ENCODE assay signal across 8 cellular contexts in genomic region chr3:160449660-160450598, GRCh38. TPM values are rescaled to one million over a fixed set of nuclear protein-coding genes. Genes with fewer than 3 reads are reported as not detected.
A peak's percentile ranks its signal among the peaks of the same experiment; 100 is the strongest.
DNase-seq lines count a peak whose midpoint lies in the region; FAIRE-seq and TF ChIP-seq lines count a peak whose summit lies in the region.

Gene TRIM59 (minus strand): TSS chr3:160449786. CDS start chr3:160439183, 10,603 bp downstream.

- in situ Hi-C loops in mammary epithelial cell (cut with MboI; ENCODE audit: low sequenced_read_pairs in 2 of 2), result no loop called here

- peaks cover 21 to 29% of the 10 kb centered on the region in 2 experiments for H3K4me1 Mint-ChIP-seq in H9

- no peak within 1 kb of the TSS for H2BK20ac ChIP-seq in H9 (ENCODE audit: low read depth, low read length, poor library complexity, severe bottlenecking)

- H3K9ac ChIP-seq in ES-I3 (ENCODE audit: low read depth, low read length) (peak within 1 kb of the TSS; percentile 94), H9 (ENCODE audit: extremely low read depth, insufficient read length, low read length) (peak within 1 kb of the TSS; percentile 92), MM.1S (ENCODE audit: low read length) (peak within 1 kb of the TSS; percentile 72), mammary epithelial cell (ENCODE audit: insufficient read depth, low read length) (peak within 1 kb of the TSS; percentile 69)

- H3K4me1 ChIP-seq in ES-I3 (ENCODE audit: insufficient read depth, low read length) (no peaks in the 10 kb centered on the region; the same call in 1 of the 2 replicates), H9 (ENCODE audit: insufficient read depth, low read length) (no peaks in the 10 kb centered on the region), MM.1S (ENCODE audit: low read length) (peaks cover 15% of the 10 kb centered on the region), mammary epithelial cell (ENCODE audit: insufficient read depth, low read length) (peaks cover 8% of the 10 kb centered on the region), small intestine (ENCODE audit: control insufficient read depth in 2 of 2, insufficient read depth in 1 of 2, low read depth in 1 of 2, low read length in 1 of 2) (peaks cover 0 to 6% of the 10 kb centered on the region in 2 donors)

- H3K4me3 ChIP-seq in MM.1S (ENCODE audit: low read length) (peak within 1 kb of the TSS; percentile 86), WI38 (ENCODE audit: low read depth, low read length) (peak within 1 kb of the TSS; percentile 87), mammary epithelial cell (replicated peaks in 1 of 3; ENCODE audit: insufficient read depth in 1 of 3, low read depth in 2 of 3, low read length in 3 of 3) (peak within 1 kb of the TSS; percentile 68 to 82 (median 72)), small intestine (ENCODE audit: low read depth in 1 of 2, low read length in 2 of 2) (peak within 1 kb of the TSS; percentile 75 to 83)

- peaks cover 19 to 33% (median 20%) of the 10 kb centered on the region in 3 experiments for H3K36me3 Mint-ChIP-seq in H9 (ENCODE audit: insufficient read depth in 1 of 3, low read depth in 3 of 3)

- H3K79me2 ChIP-seq in H9 (ENCODE audit: insufficient read depth, low read length), result peaks cover 24% of the 10 kb centered on the region; the same call in 1 of the 2 replicates
- peaks cover 43% of the 10 kb centered on the region for H3K79me2 ChIP-seq in MM.1S (ENCODE audit: low read length)
- H3K79me2 ChIP-seq in mammary epithelial cell (ENCODE audit: insufficient read depth, low read length), result peaks cover 38% of the 10 kb centered on the region

- no peak for FAIRE-seq in small intestine (lab: Jason Lieb, UNC)

- no peak within 1 kb of the TSS for H4K8ac ChIP-seq in H9 (replicated peaks; ENCODE audit: insufficient read length, low read depth, low read length)

- no CpG with 5 or more reads among the region's 71 CpGs for WGBS in H9 (ENCODE audit: extremely low coverage, insufficient read length, low lambda C conversion rate)
- WGBS in mammary epithelial cell (ENCODE audit: low coverage, missing lambda C conversion rate), result 15% methylated on average over 32 of the region's 71 CpGs
- WGBS in small intestine, 3 donors, result 10 to 21% (median 20%) methylated on average over 59 to 71 of the region's 71 CpGs

- no peak within 1 kb of the TSS; the same call in 1 of the 2 replicates for H3K4ac ChIP-seq in H9 (ENCODE audit: low read depth, low read length)

- H3K27me3 Mint-ChIP-seq in H9 (ENCODE audit: low read depth), result no peaks in the 10 kb centered on the region; the same call in none of the 2 replicates

- H3K14ac ChIP-seq in H9 (ENCODE audit: insufficient read depth, low read length), result peak within 1 kb of the TSS; percentile 97

- no peaks in the 10 kb centered on the region for H3K9me2 ChIP-seq in MM.1S (replicated peaks; ENCODE audit: insufficient read depth, low read length)

- no peak within 1 kb of the TSS for H2BK120ac ChIP-seq in H9 (ENCODE audit: low read depth, low read length, poor library complexity, severe bottlenecking)

- TF ChIP-seq CTCF in H9 (conservative IDR thresholded peaks at IDR 0.05) (no peak), MM.1S (IDR thresholded peaks at IDR 0.05; ENCODE audit: low read length) (peak; percentile 15; the same call in 1 of the 2 replicates), WI38 (IDR thresholded peaks at IDR 0.05; ENCODE audit: low read depth, low read length) (no peak), mammary epithelial cell (conservative IDR thresholded peaks at IDR 0.05 in 1 of 2, IDR thresholded peaks at IDR 0.05 in 1 of 2; ENCODE audit: extremely low read depth in 1 of 2, insufficient read depth in 1 of 2, low read depth in 1 of 2, low read length in 2 of 2) (peak in 1 of 2 donors; percentile 30)

- peak within 1 kb of the TSS; percentile 84 for H3K27ac ChIP-seq in H9 (ENCODE audit: insufficient read length, low read depth, low read length)
- H3K27ac ChIP-seq in MM.1S (ENCODE audit: low read length), result peak within 1 kb of the TSS; percentile 81
- H3K27ac ChIP-seq in mammary epithelial cell (ENCODE audit: insufficient read depth, low read depth, low read length), result peak within 1 kb of the TSS; percentile 60
- peak within 1 kb of the TSS; percentile 91 to 92 for H3K27ac ChIP-seq in small intestine (ENCODE audit: low read depth in 1 of 2, low read length in 1 of 2)

- H2BK5ac ChIP-seq in H9 (ENCODE audit: insufficient read length, low read length), result peak within 1 kb of the TSS; percentile 0

- peaks cover 8% of the 10 kb centered on the region for H3K23me2 ChIP-seq in H9 (ENCODE audit: insufficient read length, low read depth, low read length, poor library complexity, severe bottlenecking)

- H2AFZ ChIP-seq in H9 (ENCODE audit: low read length), result no peak within 1 kb of the TSS
- peak within 1 kb of the TSS; percentile 75 for H2AFZ ChIP-seq in MM.1S (ENCODE audit: low read length)
- H2AFZ ChIP-seq in mammary epithelial cell (ENCODE audit: low read depth, low read length), result peak within 1 kb of the TSS; percentile 96

- no peak within 1 kb of the TSS for H3T11ph ChIP-seq in H9 (ENCODE audit: low read length)

- peak within 1 kb of the TSS; percentile 99 to 100 (median 99) for H3K27ac Mint-ChIP-seq in H9

- CTCF ChIA-PET in mammary epithelial cell (lab: Charles Lee; ENCODE audit: low non-redundant PET), result no interaction called here

- peak within 1 kb of the TSS; percentile 71 for H3K4me2 ChIP-seq in H9 (ENCODE audit: insufficient read depth, insufficient read length, low read length)
- H3K4me2 ChIP-seq in MM.1S (ENCODE audit: low read depth, low read length), result peak within 1 kb of the TSS; percentile 75
- H3K4me2 ChIP-seq in mammary epithelial cell (ENCODE audit: insufficient read depth, low read depth, low read length), result peak within 1 kb of the TSS; percentile 88

- H3F3A ChIP-seq in MM.1S (ENCODE audit: insufficient read depth, low read length), result peaks cover 13% of the 10 kb centered on the region

- no peak within 1 kb of the TSS for H3K56ac ChIP-seq in H9 (ENCODE audit: insufficient read length, low read depth, low read length)

- no peak within 1 kb of the TSS for H3K23ac ChIP-seq in H9 (ENCODE audit: insufficient read length, low read depth, low read length)

- H4K91ac ChIP-seq in H9 (ENCODE audit: insufficient read length, low read depth, low read length), result no peak within 1 kb of the TSS

- H2BK15ac ChIP-seq in H9 (ENCODE audit: low read depth, low read length), result no peak within 1 kb of the TSS

- TSS peak; percentile 14 for BruUV-seq in mammary epithelial cell (replicated peaks; lab: Mats Ljungman, UMichigan)

- intact Hi-C loops in mammary epithelial cell (cut with micrococcal nuclease), result loop anchor here (1.0 kb wide), 2 partner anchors 24 to 36 kb away; no protein-coding TSS in a partner anchor

- H3K27me3 ChIP-seq in H9 (ENCODE audit: insufficient read depth, low read length), result no peaks in the 10 kb centered on the region
- no peaks in the 10 kb centered on the region for H3K27me3 ChIP-seq in MM.1S (replicated peaks; ENCODE audit: insufficient read depth, low read length)
- H3K27me3 ChIP-seq in mammary epithelial cell (ENCODE audit: insufficient read depth, low read length), result no peaks in the 10 kb centered on the region
- H3K27me3 ChIP-seq in small intestine (ENCODE audit: control insufficient read depth in 2 of 2, insufficient read depth in 2 of 2, low read length in 2 of 2), result no peaks in the 10 kb centered on the region

- H2AK5ac ChIP-seq in H9 (ENCODE audit: insufficient read length, low read length), result no peak within 1 kb of the TSS

- no peak within 1 kb of the TSS for H4K5ac ChIP-seq in H9 (ENCODE audit: insufficient read length, low read depth, low read length)

- H3K18ac ChIP-seq in H9 (ENCODE audit: insufficient read length, low read depth, low read length), result peak within 1 kb of the TSS; percentile 97

- dilution Hi-C loops in mammary epithelial cell (cut with HindIII; ENCODE audit: low sequenced_read_pairs), result no loop called here

- peaks cover 0 to 10% of the 10 kb centered on the region in 2 experiments; a peak in 2 of 5 replicates for H3K9me3 Mint-ChIP-seq in H9

- DNase-seq in H9 (peak; percentile 99), MM.1S (peak; percentile 100), mammary epithelial cell (peak; percentile 98), iPS-NIHi11 (ENCODE audit: low spot score) (peak; percentile 99), small intestine (peak; percentile 97), cerebellar cortex (ENCODE audit: low spot score) (no peak)

- H3K4me3 Mint-ChIP-seq in H9, result peak within 1 kb of the TSS; percentile 96 to 97

- H2BK12ac ChIP-seq in H9 (ENCODE audit: insufficient read length, low read depth, low read length), result no peak within 1 kb of the TSS

- H3K36me3 ChIP-seq in ES-I3 (ENCODE audit: insufficient read depth, low read length), result peaks cover under 1% of the 10 kb centered on the region
- 0 out of 2 replicates have a peak, but pooled peaks cover 5% of the 10 kb centered on the region for H3K36me3 ChIP-seq in MM.1S (replicated peaks; ENCODE audit: insufficient read depth, low read length)
- H3K36me3 ChIP-seq in mammary epithelial cell (ENCODE audit: insufficient read depth, low read length), result peaks cover 15% of the 10 kb centered on the region
- H3K36me3 ChIP-seq in small intestine (ENCODE audit: control insufficient read depth in 2 of 2, insufficient read depth in 2 of 2, low read length in 2 of 2), result no peaks in the 10 kb centered on the region

- H3K79me1 ChIP-seq in H9 (ENCODE audit: insufficient read depth, low read depth, low read length, poor library complexity, severe bottlenecking), result no peaks in the 10 kb centered on the region

- H4K20me1 ChIP-seq in H9 (ENCODE audit: control insufficient read depth, insufficient read depth, insufficient read length) (no peaks in the 10 kb centered on the region), MM.1S (ENCODE audit: insufficient read depth, low read length) (no peaks in the 10 kb centered on the region), mammary epithelial cell (ENCODE audit: insufficient read depth, low read length) (no peaks in the 10 kb centered on the region)

- 0 out of 2 replicates have a peak, but pooled peaks cover 2% of the 10 kb centered on the region for H3K9me3 ChIP-seq in ES-I3 (ENCODE audit: control insufficient read depth, insufficient read depth, low read length)
- H3K9me3 ChIP-seq in H9 (ENCODE audit: control insufficient read depth, low read depth, low read length), result no peaks in the 10 kb centered on the region
- no peaks in the 10 kb centered on the region for H3K9me3 ChIP-seq in MM.1S (replicated peaks; ENCODE audit: insufficient read depth, low read length)
- H3K9me3 ChIP-seq in mammary epithelial cell (replicated peaks; ENCODE audit: insufficient read depth, low read length), result no peaks in the 10 kb centered on the region
- H3K9me3 ChIP-seq in small intestine (ENCODE audit: control insufficient read depth, low read depth), result no peaks in the 10 kb centered on the region

RNA-seq across cellular contexts. Expression of gene TRIM59, which starts in this region (rescaled TPM):
- total RNA-seq in H9 (2021), result 44.9 and 47.6 TPM in 2 replicates
- total RNA-seq in mammary epithelial cell, result 10 to 100 TPM in 1 of 2 donors, 1 to 10 TPM in 1; 9.7 to 15.2 TPM
- 4.9 TPM for polyA plus RNA-seq in mammary epithelial cell
- 19.1 TPM for polyA minus RNA-seq in mammary epithelial cell
- polyA plus RNA-seq in small intestine, result 1 to 10 TPM in 1 of 3 donors, under 1 TPM in 2; 0.54 to 5.7 (median 0.67) TPM
